9 cellular contexts compared by ENCODE assay signal in genomic region chr4:40992472-40993298, GRCh38.
A peak's percentile ranks its signal among the peaks of the same experiment; 100 is the strongest.
DNase-seq lines count a peak whose midpoint lies in the region; ATAC-seq, FAIRE-seq and TF ChIP-seq lines count a peak whose summit lies in the region.
"Had no signal": no experiment of that assay in that cellular context is flagged by ENCODE, and none has a peak within 500 bp of the region (broad histone marks: within the 10 kb centered on the region; RNA-seq: fewer than 3 reads in every experiment).

No MANE protein-coding gene starts in this region.

- peaks cover 11% of the 10 kb centered on the region for H3K27me3 Mint-ChIP-seq in activated CD4-positive, alpha-beta T cell treated with anti-CD3 and anti-CD28 coated beads for 36 hours

- FAIRE-seq in frontal cortex (lab: Jason Lieb, UNC), result no peak

- H3K27ac ChIP-seq in PC-3 (ENCODE audit: low read length), result peak overlapping the region; percentile 25

- no peak for TF ChIP-seq CTCF in PC-3 (conservative IDR thresholded peaks at IDR 0.05; ENCODE audit: low read depth, low read length)

- H3K9ac ChIP-seq in PC-3 (ENCODE audit: low read length), result no peak overlapping the region

- CTCF ChIA-PET in activated CD4-positive, alpha-beta T cell treated with anti-CD3 and anti-CD28 coated beads for 36 hours (lab: Charles Lee), result no interaction called here
- CTCF ChIA-PET in PC-3 (lab: Charles Lee), result no interaction called here

- peak; percentile 12 for DNase-seq in activated CD4-positive, alpha-beta T cell treated with anti-CD3 and anti-CD28 coated beads for 36 hours
- DNase-seq in activated CD4-positive, alpha-beta T cell treated with anti-CD3 and anti-CD28 coated beads, Interleukin-2, amount 50 U/mL, for 4 hours, result no peak
- DNase-seq in PC-3, result peak; percentile 38
- peak; percentile 86 for DNase-seq in glomerular visceral epithelial cell (ENCODE audit: extremely low spot score)
- DNase-seq in frontal cortex (ENCODE audit: low spot score in 2 of 2), result no peak
- DNase-seq in DMS153 (lab: John Stamatoyannopoulos, UW), result no peak
- no peak for DNase-seq in SHP77 treated with DMSO at 0.1 percent for 48 hours (lab: John Stamatoyannopoulos, UW)

- H3K79me2 ChIP-seq in PC-3 (ENCODE audit: low read length), result peaks cover 16% of the 10 kb centered on the region

- H3K9me3 ChIP-seq in PC-3 (ENCODE audit: low read length), result no peaks in the 10 kb centered on the region

- H3F3A ChIP-seq in PC-3 (ENCODE audit: low read length, unreplicated experiment), result peaks cover 4% of the 10 kb centered on the region

- no peaks in the 10 kb centered on the region for H4K20me1 ChIP-seq in PC-3 (ENCODE audit: low read length)

- H3K36me3 Mint-ChIP-seq in activated CD4-positive, alpha-beta T cell treated with anti-CD3 and anti-CD28 coated beads for 36 hours (ENCODE audit: low read depth), result no peaks in the 10 kb centered on the region

- no peaks in the 10 kb centered on the region for H3K9me2 ChIP-seq in PC-3 (replicated peaks; ENCODE audit: low read length)

- BruUV-seq in PC-3 (replicated peaks; lab: Mats Ljungman, UMichigan), result no TSS peak

- POLR2A ChIA-PET in activated CD4-positive, alpha-beta T cell treated with anti-CD3 and anti-CD28 coated beads for 36 hours (lab: Charles Lee), result no interaction called here
- POLR2A ChIA-PET in PC-3 (lab: Charles Lee; ENCODE audit: unreplicated experiment), result no interaction called here

- H3K9me3 Mint-ChIP-seq in activated CD4-positive, alpha-beta T cell treated with anti-CD3 and anti-CD28 coated beads for 36 hours (ENCODE audit: low read depth), result no peaks in the 10 kb centered on the region

- no peak overlapping the region for H3K4me2 ChIP-seq in PC-3 (ENCODE audit: low read length)

- H3K4me1 ChIP-seq in PC-3 (ENCODE audit: insufficient read depth, low read length), result peaks cover 64% of the 10 kb centered on the region

- no peak overlapping the region for H2AFZ ChIP-seq in PC-3 (ENCODE audit: low read length)

- H3K27ac Mint-ChIP-seq in activated CD4-positive, alpha-beta T cell treated with anti-CD3 and anti-CD28 coated beads for 36 hours, result no peak overlapping the region

- H3K36me3 ChIP-seq in PC-3 (ENCODE audit: low read depth, low read length), result peaks cover 6% of the 10 kb centered on the region; the same call in 1 of the 2 replicates

- no peaks in the 10 kb centered on the region for H3K27me3 ChIP-seq in PC-3 (ENCODE audit: low read length)

- H3K4me3 Mint-ChIP-seq in activated CD4-positive, alpha-beta T cell treated with anti-CD3 and anti-CD28 coated beads for 36 hours, result no peak overlapping the region

- H3K4me3 ChIP-seq in PC-3 (ENCODE audit: low read length), result no peak overlapping the region
- H3K4me3 ChIP-seq: skin epidermis had no signal

- H3K4me1 Mint-ChIP-seq in activated CD4-positive, alpha-beta T cell treated with anti-CD3 and anti-CD28 coated beads for 36 hours, result no peaks in the 10 kb centered on the region

- no peak for ATAC-seq in activated CD4-positive, alpha-beta T cell treated with anti-CD3 and anti-CD28 coated beads for 36 hours
- ATAC-seq in HG02852 (IDR thresholded peaks at IDR 0.05; ENCODE audit: unreplicated experiment) (peak; percentile 61), PC-3 (no peak)

- intact Hi-C loops in activated CD4-positive, alpha-beta T cell treated with anti-CD3 and anti-CD28 coated beads for 36 hours (cut with DNase I, micrococcal nuclease), result no loop called here
- intact Hi-C loops in PC-3 (cut with micrococcal nuclease), result loop anchor here (5.0 to 10.0 kb wide), 2 partner anchors 220 to 1662 kb away; partner anchors contain the start of genes APBB2 and ATP8A1

Comparison
In these comparisons a context has a peak if more than half of its experiments do, and no peak if none do; other contexts are left out.
1. DNase-seq: peak in activated CD4-positive, alpha-beta T cell treated with anti-CD3 and anti-CD28 coated beads for 36 hours (single experiment), PC-3 (single experiment) and glomerular visceral epithelial cell (single experiment); none in activated CD4-positive, alpha-beta T cell treated with anti-CD3 and anti-CD28 coated beads, Interleukin-2, amount 50 U/mL, for 4 hours (0 of 2), frontal cortex (0 of 2), DMS153 (single experiment) and SHP77 treated with DMSO at 0.1 percent for 48 hours (single experiment).